Comparison of ENCODE assay signal across 1 cellular context in genomic region chr6:137811121-137811911, GRCh38.
TF ChIP-seq lines count a peak whose summit lies in the region.

No MANE protein-coding gene starts in this region.

TF ChIP-seq in HepG2, 621 proteins besides CTCF, POLR2A, EP300 and RAD21 (continued from another document and continues in another):
- 0 out of 2 replicates have a peak, but pooled peaks have one; percentile 20 for TF ChIP-seq USF2 (IDR thresholded peaks at IDR 0.05; ENCODE audit: low read depth, low read length)
- peak; percentile 76; the same call in 1 of the 2 replicates for TF ChIP-seq USF2 (CRISPR knock-in tag; IDR thresholded peaks at IDR 0.05; ENCODE audit: borderline replicate concordance)
- TF ChIP-seq ZNF850 (CRISPR knock-in tag; conservative IDR thresholded peaks at IDR 0.05): no peak
- no peak for TF ChIP-seq RFX5 (IDR thresholded peaks at IDR 0.05; ENCODE audit: low read depth, low read length)
- TF ChIP-seq ZNF773 (CRISPR knock-in tag; IDR thresholded peaks at IDR 0.05; ENCODE audit: borderline replicate concordance): no peak
- TF ChIP-seq ATM (IDR thresholded peaks at IDR 0.05; ENCODE audit: borderline replicate concordance): no peak
- TF ChIP-seq PBX3 (CRISPR knock-in tag; IDR thresholded peaks at IDR 0.05; ENCODE audit: borderline replicate concordance): no peak
- peak; percentile 98 for TF ChIP-seq ZBTB38 (CRISPR knock-in tag; IDR thresholded peaks at IDR 0.05)
- peak; percentile 77; the same call in 1 of the 2 replicates for TF ChIP-seq SATB2 (CRISPR knock-in tag; IDR thresholded peaks at IDR 0.05)
- TF ChIP-seq ZNF629 (CRISPR knock-in tag; conservative IDR thresholded peaks at IDR 0.05): peak; percentile 54
- TF ChIP-seq CHD4 (IDR thresholded peaks at IDR 0.05; ENCODE audit: borderline replicate concordance, low read length): no peak
- TF ChIP-seq ISL2 (CRISPR knock-in tag; IDR thresholded peaks at IDR 0.05): 0 out of 2 replicates have a peak, but pooled peaks have one; percentile 22
- TF ChIP-seq SETDB1 (CRISPR knock-in tag; IDR thresholded peaks at IDR 0.05; ENCODE audit: borderline replicate concordance): no peak
- TF ChIP-seq KLF12 (CRISPR knock-in tag; IDR thresholded peaks at IDR 0.05; ENCODE audit: borderline replicate concordance): peak; percentile 79; the same call in 1 of the 2 replicates
- TF ChIP-seq ZEB1 (IDR thresholded peaks at IDR 0.05; ENCODE audit: insufficient replicate concordance, low read depth): no peak
- no peak; the same call in 1 of the 2 replicates for TF ChIP-seq ZNF746 (CRISPR knock-in tag; IDR thresholded peaks at IDR 0.05)
- TF ChIP-seq LBX2 (CRISPR knock-in tag; IDR thresholded peaks at IDR 0.05; ENCODE audit: borderline replicate concordance): no peak
- 0 out of 2 replicates have a peak, but pooled peaks have one; percentile 14 for TF ChIP-seq RAD51 (IDR thresholded peaks at IDR 0.05; ENCODE audit: borderline replicate concordance)
- TF ChIP-seq ZKSCAN5 (CRISPR knock-in tag; IDR thresholded peaks at IDR 0.05): no peak
- no peak for TF ChIP-seq JDP2 (CRISPR knock-in tag; IDR thresholded peaks at IDR 0.05; ENCODE audit: borderline replicate concordance)
- TF ChIP-seq ZBTB2 (CRISPR knock-in tag; IDR thresholded peaks at IDR 0.05; ENCODE audit: low read depth): 0 out of 2 replicates have a peak, but pooled peaks have one; percentile 32
- peak; percentile 52; the same call in 1 of the 2 replicates for TF ChIP-seq ZNF317 (CRISPR knock-in tag; IDR thresholded peaks at IDR 0.05)
- no peak for TF ChIP-seq MED8 (CRISPR knock-in tag; IDR thresholded peaks at IDR 0.05; ENCODE audit: insufficient replicate concordance)
- no peak for TF ChIP-seq EED (CRISPR knock-in tag; IDR thresholded peaks at IDR 0.05)
- TF ChIP-seq THAP9 (CRISPR knock-in tag; IDR thresholded peaks at IDR 0.05; ENCODE audit: borderline replicate concordance): no peak
- TF ChIP-seq ZNF18 (CRISPR knock-in tag; IDR thresholded peaks at IDR 0.05; ENCODE audit: insufficient replicate concordance): peak; percentile 56
- no peak for TF ChIP-seq GTF3A (CRISPR knock-in tag; conservative IDR thresholded peaks at IDR 0.05)
- peak; percentile 19; the same call in 1 of the 2 replicates for TF ChIP-seq CREB3 (CRISPR knock-in tag; IDR thresholded peaks at IDR 0.05)
- peak; percentile 24 for TF ChIP-seq ZBTB25 (CRISPR knock-in tag; IDR thresholded peaks at IDR 0.05)
- peak; percentile 61 for TF ChIP-seq PPARG (CRISPR knock-in tag; conservative IDR thresholded peaks at IDR 0.05)
- peak; percentile 94 for TF ChIP-seq ZNF605 (CRISPR knock-in tag; IDR thresholded peaks at IDR 0.05)
- peak; percentile 48; the same call in 1 of the 2 replicates for TF ChIP-seq FOXO1 (CRISPR knock-in tag; IDR thresholded peaks at IDR 0.05)
- TF ChIP-seq HOXA3 (CRISPR knock-in tag; IDR thresholded peaks at IDR 0.05): peak; percentile 88; the same call in 1 of the 2 replicates
- no peak for TF ChIP-seq FUBP1 (CRISPR knock-in tag; IDR thresholded peaks at IDR 0.05; ENCODE audit: borderline replicate concordance)
- peak; percentile 49; the same call in 1 of the 2 replicates for TF ChIP-seq ZNF564 (CRISPR knock-in tag; IDR thresholded peaks at IDR 0.05)
- no peak; the same call in 1 of the 2 replicates for TF ChIP-seq MEIS1 (CRISPR knock-in tag; IDR thresholded peaks at IDR 0.05; ENCODE audit: borderline replicate concordance)
